Comparison of ENCODE assay signal across 14 cellular contexts in the genomic region with DNA sequence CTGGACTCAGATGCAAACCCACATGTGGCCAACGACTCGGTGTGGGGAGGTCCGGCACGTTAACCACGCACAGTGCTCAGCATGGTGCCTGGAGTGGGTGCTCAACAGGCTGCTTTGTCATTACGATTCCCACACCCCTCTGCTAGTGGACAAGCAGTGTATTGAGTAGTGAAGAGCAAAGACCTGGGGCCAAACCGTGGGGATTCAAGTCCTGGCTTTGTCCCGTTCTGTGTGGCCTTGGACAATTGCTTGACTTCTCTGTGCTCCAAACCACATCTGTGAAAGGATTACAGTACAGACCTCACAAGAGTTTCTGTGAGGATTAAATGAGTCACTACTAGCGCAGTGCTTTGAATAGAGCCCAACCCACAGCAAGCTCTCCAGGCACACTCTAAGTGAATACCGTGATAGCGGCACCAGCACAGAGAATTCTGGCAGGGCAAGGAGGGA. TPM values are rescaled to one million over a fixed set of nuclear protein-coding genes. Genes with fewer than 3 reads are reported as not detected.
DNase-seq lines count a peak whose midpoint lies in the region; ATAC-seq, FAIRE-seq and TF ChIP-seq lines count a peak whose summit lies in the region.
"Had no signal": no experiment of that assay in that cellular context is flagged by ENCODE, and none has a peak within 500 bp of the region (broad histone marks: within the 10 kb centered on the region; RNA-seq: fewer than 3 reads in every experiment).

No MANE protein-coding gene starts in this region.

- no peak overlapping the region for H3K4me2 ChIP-seq in hepatocyte

- H3K4me1 ChIP-seq in hepatocyte (ENCODE audit: insufficient read depth) = peaks cover 9% of the 10 kb centered on the region

- H4K20me1 ChIP-seq in hepatocyte (ENCODE audit: insufficient read depth, poor library complexity, severe bottlenecking) = peaks cover 1% of the 10 kb centered on the region

- CTCF ChIA-PET in activated CD8-positive, alpha-beta T cell treated with anti-CD3 and anti-CD28 coated beads for 36 hours (lab: Charles Lee) = interaction anchor here (1.1 to 2.1 kb wide), 2 partner anchors 34 to 73 kb away, joined by 5 read pairs; a partner anchor contains a TSS
- CTCF ChIA-PET in activated CD8-positive, alpha-beta T cell treated with anti-CD3 and anti-CD28 coated beads, Interleukin-2, amount 10 ng/mL, durations not matched to agents 7 days and 5 days (lab: Charles Lee) = interaction anchor here (1.6 to 6.3 kb wide), 3 partner anchors 71 to 85 kb away, joined by 5 to 111 read pairs (median 9); no protein-coding TSS in a partner anchor

- H3K36me3 Mint-ChIP-seq in activated CD8-positive, alpha-beta T cell treated with anti-CD3 and anti-CD28 coated beads for 36 hours (ENCODE audit: low read depth) = peaks cover 55% of the 10 kb centered on the region
- peaks cover 46% of the 10 kb centered on the region for H3K36me3 Mint-ChIP-seq in activated CD8-positive, alpha-beta T cell treated with anti-CD3 and anti-CD28 coated beads, Interleukin-2, amount 10 ng/mL, durations not matched to agents 7 days and 5 days (ENCODE audit: low read depth)

- no peak for TF ChIP-seq CTCF in activated CD8-positive, alpha-beta T cell treated with anti-CD3 and anti-CD28 coated beads for 36 hours (IDR thresholded peaks at IDR 0.05)
- TF ChIP-seq CTCF in bronchial epithelial cell (IDR thresholded peaks at IDR 0.05; ENCODE audit: insufficient read depth, low read length, severe bottlenecking) (no peak), hepatocyte (IDR thresholded peaks at IDR 0.05; ENCODE audit: poor library complexity) (no peak)

- H3K27me3 Mint-ChIP-seq in activated CD8-positive, alpha-beta T cell treated with anti-CD3 and anti-CD28 coated beads for 36 hours = no peaks in the 10 kb centered on the region
- no peaks in the 10 kb centered on the region for H3K27me3 Mint-ChIP-seq in activated CD8-positive, alpha-beta T cell treated with anti-CD3 and anti-CD28 coated beads, Interleukin-2, amount 10 ng/mL, durations not matched to agents 7 days and 5 days (ENCODE audit: low read depth)

- H3K27me3 ChIP-seq in bronchial epithelial cell (ENCODE audit: control insufficient read depth, insufficient read depth, low read length) = no peaks in the 10 kb centered on the region
- no peaks in the 10 kb centered on the region for H3K27me3 ChIP-seq in hepatocyte

- H3K79me2 ChIP-seq in hepatocyte = no peaks in the 10 kb centered on the region

- no peaks in the 10 kb centered on the region for H3K9me3 ChIP-seq in hepatocyte (ENCODE audit: low read depth)

- peaks cover 45% of the 10 kb centered on the region for H3K4me1 Mint-ChIP-seq in activated CD8-positive, alpha-beta T cell treated with anti-CD3 and anti-CD28 coated beads for 36 hours (ENCODE audit: low read depth)
- H3K4me1 Mint-ChIP-seq in activated CD8-positive, alpha-beta T cell treated with anti-CD3 and anti-CD28 coated beads, Interleukin-2, amount 10 ng/mL, durations not matched to agents 7 days and 5 days (ENCODE audit: low read depth) = peaks cover 28% of the 10 kb centered on the region

- WGBS in hepatocyte (ENCODE audit: low lambda C conversion rate, missing lambda C conversion rate) = 89% methylated on average over 11 of the region's 11 CpGs

- peak; percentile 55 for ATAC-seq in activated CD8-positive, alpha-beta T cell treated with anti-CD3 and anti-CD28 coated beads for 36 hours
- no peak for ATAC-seq in activated CD8-positive, alpha-beta T cell treated with anti-CD3 and anti-CD28 coated beads, Interleukin-2, amount 10 ng/mL, durations not matched to agents 7 days and 5 days

- DNase-seq in activated CD8-positive, alpha-beta T cell treated with anti-CD3 and anti-CD28 coated beads for 36 hours = no peak
- no peak for DNase-seq in activated CD8-positive, alpha-beta T cell treated with anti-CD3 and anti-CD28 coated beads, Interleukin-2, amount 10 ng/mL, durations not matched to agents 7 days and 5 days
- DNase-seq in RKO (ENCODE audit: low spot score) (peak; percentile 41), bronchial epithelial cell (ENCODE audit: low read depth) (peak; percentile 43), hepatocyte (ENCODE audit: low spot score) (no peak)
- peak; percentile 50 for DNase-seq in stimulated activated CD8-positive, alpha-beta memory T cell treated with anti-CD3 and anti-CD28 coated beads, Interleukin-4, amount 100 ng/mL, for 48 hours
- DNase-seq in stimulated activated CD4-positive, alpha-beta T cell treated with anti-CD3 and anti-CD28 coated beads, Interleukin-4, amount 100 ng/mL, for 24 hours = no peak
- DNase-seq in stimulated activated CD4-positive, alpha-beta T cell treated with anti-CD3 and anti-CD28 coated beads, Interleukin-2, amount 100 ng/mL, for 24 hours = no peak
- DNase-seq: anterior cingulate cortex, DMS 273 treated with DMSO at 0.1 percent for 48 hours, NCI-H1048, SHP77 had no signal

- peak; percentile 23 for FAIRE-seq in bronchial epithelial cell (lab: Jason Lieb, UNC)
- FAIRE-seq: TTC549, urothelium cell line had no signal

- H3K9me2 ChIP-seq in hepatocyte (replicated peaks; ENCODE audit: insufficient read depth) = no peaks in the 10 kb centered on the region

- no peak overlapping the region for H3K27ac ChIP-seq in hepatocyte

- POLR2A ChIA-PET in activated CD8-positive, alpha-beta T cell treated with anti-CD3 and anti-CD28 coated beads for 36 hours (lab: Charles Lee) = interaction anchor here (0.5 kb wide), 1 partner anchor 87 kb away, joined by 3 read pairs; no protein-coding TSS in a partner anchor
- POLR2A ChIA-PET in activated CD8-positive, alpha-beta T cell treated with anti-CD3 and anti-CD28 coated beads, Interleukin-2, amount 10 ng/mL, durations not matched to agents 7 days and 5 days (lab: Charles Lee) = no interaction called here

- no peak overlapping the region for H2AFZ ChIP-seq in hepatocyte

- H3K4me3 Mint-ChIP-seq in activated CD8-positive, alpha-beta T cell treated with anti-CD3 and anti-CD28 coated beads for 36 hours = no peak overlapping the region
- no peak overlapping the region for H3K4me3 Mint-ChIP-seq in activated CD8-positive, alpha-beta T cell treated with anti-CD3 and anti-CD28 coated beads, Interleukin-2, amount 10 ng/mL, durations not matched to agents 7 days and 5 days

- no peak overlapping the region for H3K27ac Mint-ChIP-seq in activated CD8-positive, alpha-beta T cell treated with anti-CD3 and anti-CD28 coated beads for 36 hours
- H3K27ac Mint-ChIP-seq in activated CD8-positive, alpha-beta T cell treated with anti-CD3 and anti-CD28 coated beads, Interleukin-2, amount 10 ng/mL, durations not matched to agents 7 days and 5 days = no peak overlapping the region

- no peak overlapping the region for H3K4me3 ChIP-seq in bronchial epithelial cell (ENCODE audit: low read depth, low read length)
- no peak overlapping the region for H3K4me3 ChIP-seq in hepatocyte

- intact Hi-C loops in activated CD8-positive, alpha-beta T cell treated with anti-CD3 and anti-CD28 coated beads for 36 hours (cut with micrococcal nuclease) = no loop called here

- peaks cover 15% of the 10 kb centered on the region for H3K36me3 ChIP-seq in bronchial epithelial cell (ENCODE audit: control insufficient read depth, insufficient read depth, low read length)
- no peaks in the 10 kb centered on the region for H3K36me3 ChIP-seq in hepatocyte (replicated peaks; ENCODE audit: insufficient read depth, low read depth)

- H3K9me3 Mint-ChIP-seq in activated CD8-positive, alpha-beta T cell treated with anti-CD3 and anti-CD28 coated beads for 36 hours = no peaks in the 10 kb centered on the region
- no peaks in the 10 kb centered on the region for H3K9me3 Mint-ChIP-seq in activated CD8-positive, alpha-beta T cell treated with anti-CD3 and anti-CD28 coated beads, Interleukin-2, amount 10 ng/mL, durations not matched to agents 7 days and 5 days (ENCODE audit: insufficient read depth)

RNA-seq across cellular contexts. Expression of a gene that starts 33.8 kb away (rescaled TPM):
- 10 to 100 TPM; 44.6 to 47.6 TPM for total RNA-seq in activated CD8-positive, alpha-beta T cell treated with anti-CD3 and anti-CD28 coated beads for 36 hours
- total RNA-seq in activated CD8-positive, alpha-beta T cell treated with anti-CD3 and anti-CD28 coated beads, Interleukin-2, amount 10 ng/mL, durations not matched to agents 7 days and 5 days = 100 to 1,000 TPM; 124 to 134 TPM
- total RNA-seq in bronchial epithelial cell (under 0.01 and 0.26 TPM in 2 replicates), hepatocyte (1.8 and 7.7 TPM in 2 replicates)
- 10.1 and 15.2 TPM in 2 replicates for polyA plus RNA-seq in hepatocyte

RNA-seq across cellular contexts. Expression of a gene that starts 42.8 kb away (rescaled TPM):
- 1 to 10 TPM; 1.8 to 2.3 TPM for total RNA-seq in activated CD8-positive, alpha-beta T cell treated with anti-CD3 and anti-CD28 coated beads for 36 hours
- total RNA-seq in activated CD8-positive, alpha-beta T cell treated with anti-CD3 and anti-CD28 coated beads, Interleukin-2, amount 10 ng/mL, durations not matched to agents 7 days and 5 days = 1 to 10 TPM; 3.6 to 5.7 TPM
- 0.13 TPM in 1 of 2 replicates, not detected in the other for total RNA-seq in bronchial epithelial cell
- 15.0 and 18.0 TPM in 2 replicates for total RNA-seq in hepatocyte
- polyA plus RNA-seq in hepatocyte = 7.7 and 10.7 TPM in 2 replicates

Comparison
In these comparisons a context has a peak if more than half of its experiments do, and no peak if none do; other contexts are left out.
1. DNase-seq: peak in RKO (single experiment), bronchial epithelial cell (single experiment) and stimulated activated CD8-positive, alpha-beta memory T cell treated with anti-CD3 and anti-CD28 coated beads, Interleukin-4, amount 100 ng/mL, for 48 hours (single experiment); none in activated CD8-positive, alpha-beta T cell treated with anti-CD3 and anti-CD28 coated beads for 36 hours (single experiment), activated CD8-positive, alpha-beta T cell treated with anti-CD3 and anti-CD28 coated beads, Interleukin-2, amount 10 ng/mL, durations not matched to agents 7 days and 5 days (single experiment), hepatocyte (single experiment), stimulated activated CD4-positive, alpha-beta T cell treated with anti-CD3 and anti-CD28 coated beads, Interleukin-4, amount 100 ng/mL, for 24 hours (single experiment) and stimulated activated CD4-positive, alpha-beta T cell treated with anti-CD3 and anti-CD28 coated beads, Interleukin-2, amount 100 ng/mL, for 24 hours (0 of 2).